ENCODE assay signal across 20 cellular contexts in genomic region chr2:217829420-217829819, GRCh38.
"Had no signal": no experiment of that assay in that cellular context is flagged by ENCODE, and none has a peak within 500 bp of the region (broad histone marks: within the 10 kb centered on the region; RNA-seq: fewer than 3 reads in every experiment).

No MANE protein-coding gene starts in this region.

- H3K4me1 ChIP-seq: prostate gland had no signal

- H3K27me3 Mint-ChIP-seq: activated CD4-positive, alpha-beta T cell treated with anti-CD3 and anti-CD28 coated beads, Interleukin-2, amount 10 ng/mL, durations not matched to agents 24 days and 14 days; activated T-cell treated with anti-CD3 and anti-CD28 coated beads, Interleukin-2, amount 50 U/mL, for 24 hours had no signal

- H3K9me3 ChIP-seq: prostate gland, right lobe of liver, transverse colon had no signal

- H3K27me3 ChIP-seq: brain microvascular endothelial cell, hepatocyte, right lobe of liver, transverse colon had no signal

- H3K4me1 Mint-ChIP-seq: activated CD4-positive, alpha-beta T cell treated with anti-CD3 and anti-CD28 coated beads, Interleukin-2, amount 10 ng/mL, durations not matched to agents 24 days and 14 days; central memory CD8-positive, alpha-beta T cell; stimulated activated effector memory CD8-positive, alpha-beta T cell treated with anti-CD3 and anti-CD28 coated beads, Interleukin-12 subunit alpha, Interleukin-12 subunit beta, amount 100 ng/mL, for 72 hours had no signal

- H3K36me3 Mint-ChIP-seq: stimulated activated effector memory CD8-positive, alpha-beta T cell treated with anti-CD3 and anti-CD28 coated beads, Interleukin-12 subunit alpha, Interleukin-12 subunit beta, amount 100 ng/mL, for 72 hours had no signal

- ATAC-seq: activated CD8-positive, alpha-beta T cell treated with anti-CD3 and anti-CD28 coated beads, Interleukin-2, amount 10 ng/mL, durations not matched to agents 7 days and 5 days; left colon; right lobe of liver; stimulated activated effector memory CD8-positive, alpha-beta T cell treated with anti-CD3 and anti-CD28 coated beads, Interleukin-12 subunit alpha, Interleukin-12 subunit beta, amount 100 ng/mL, for 72 hours had no signal

- H2AFZ ChIP-seq: hepatocyte had no signal

- H3K4me3 ChIP-seq: coronary artery, hepatocyte, prostate gland, right lobe of liver, transverse colon had no signal

- H3K4me3 Mint-ChIP-seq: activated CD4-positive, alpha-beta T cell treated with anti-CD3 and anti-CD28 coated beads, Interleukin-2, amount 10 ng/mL, durations not matched to agents 24 days and 14 days; activated CD8-positive, alpha-beta T cell treated with anti-CD3 and anti-CD28 coated beads, Interleukin-2, amount 10 ng/mL, durations not matched to agents 7 days and 5 days; activated naive CD4-positive, alpha-beta T cell treated with anti-CD3 and anti-CD28 coated beads for 36 hours; activated T-cell treated with anti-CD3 and anti-CD28 coated beads, Interleukin-2, amount 50 U/mL, for 24 hours; central memory CD8-positive, alpha-beta T cell; neural crest cell; stimulated activated effector memory CD8-positive, alpha-beta T cell treated with anti-CD3 and anti-CD28 coated beads, Interleukin-12 subunit alpha, Interleukin-12 subunit beta, amount 100 ng/mL, for 72 hours had no signal

- H3K27ac ChIP-seq: brain microvascular endothelial cell, hepatocyte, prostate gland, right lobe of liver had no signal

- H3K79me2 ChIP-seq: hepatocyte had no signal

- DNase-seq: activated CD4-positive, alpha-beta T cell treated with anti-CD3 and anti-CD28 coated beads, Interleukin-2, amount 10 ng/mL, durations not matched to agents 24 days and 14 days; activated CD8-positive, alpha-beta T cell treated with anti-CD3 and anti-CD28 coated beads, Interleukin-2, amount 10 ng/mL, durations not matched to agents 7 days and 5 days; activated naive CD4-positive, alpha-beta T cell treated with anti-CD3 and anti-CD28 coated beads for 36 hours; activated T-cell treated with anti-CD3 and anti-CD28 coated beads, Interleukin-2, amount 50 U/mL, for 24 hours; anterior cingulate cortex; brain microvascular endothelial cell; effector CD4-positive, alpha-beta T cell; left colon; mammary epithelial cell; stimulated activated CD4-positive, alpha-beta T cell treated with anti-CD3 and anti-CD28 coated beads, Interleukin-4, amount 100 ng/mL, for 24 hours; T1000; transverse colon had no signal

- H3K4me2 ChIP-seq: hepatocyte had no signal

- H3K9me3 Mint-ChIP-seq: activated CD4-positive, alpha-beta T cell treated with anti-CD3 and anti-CD28 coated beads, Interleukin-2, amount 10 ng/mL, durations not matched to agents 24 days and 14 days; activated naive CD4-positive, alpha-beta T cell treated with anti-CD3 and anti-CD28 coated beads for 36 hours; activated T-cell treated with anti-CD3 and anti-CD28 coated beads, Interleukin-2, amount 50 U/mL, for 24 hours; activated T-helper 2 cell treated with anti-CD3 and anti-CD28 coated beads, Interferon-gamma antibody, Interleukin-2, Interleukin-4, amounts not matched to agents 10 μg/mL and 5 μg/mL and 100 μg/mL, durations not matched to agents 14 hours and 24 hours and 36 hours; central memory CD8-positive, alpha-beta T cell; neural crest cell; stimulated activated effector memory CD8-positive, alpha-beta T cell treated with anti-CD3 and anti-CD28 coated beads, Interleukin-12 subunit alpha, Interleukin-12 subunit beta, amount 100 ng/mL, for 72 hours had no signal

- H3K27ac Mint-ChIP-seq: activated CD4-positive, alpha-beta T cell treated with anti-CD3 and anti-CD28 coated beads, Interleukin-2, amount 10 ng/mL, durations not matched to agents 24 days and 14 days; activated CD8-positive, alpha-beta T cell treated with anti-CD3 and anti-CD28 coated beads, Interleukin-2, amount 10 ng/mL, durations not matched to agents 7 days and 5 days; activated naive CD4-positive, alpha-beta T cell treated with anti-CD3 and anti-CD28 coated beads for 36 hours; activated T-cell treated with anti-CD3 and anti-CD28 coated beads, Interleukin-2, amount 50 U/mL, for 24 hours; activated T-helper 2 cell treated with anti-CD3 and anti-CD28 coated beads, Interferon-gamma antibody, Interleukin-2, Interleukin-4, amounts not matched to agents 10 μg/mL and 5 μg/mL and 100 μg/mL, durations not matched to agents 14 hours and 24 hours and 36 hours; stimulated activated effector memory CD8-positive, alpha-beta T cell treated with anti-CD3 and anti-CD28 coated beads, Interleukin-12 subunit alpha, Interleukin-12 subunit beta, amount 100 ng/mL, for 72 hours had no signal
